Comparison of ENCODE assay signal across 1 cellular context in the genomic region with DNA sequence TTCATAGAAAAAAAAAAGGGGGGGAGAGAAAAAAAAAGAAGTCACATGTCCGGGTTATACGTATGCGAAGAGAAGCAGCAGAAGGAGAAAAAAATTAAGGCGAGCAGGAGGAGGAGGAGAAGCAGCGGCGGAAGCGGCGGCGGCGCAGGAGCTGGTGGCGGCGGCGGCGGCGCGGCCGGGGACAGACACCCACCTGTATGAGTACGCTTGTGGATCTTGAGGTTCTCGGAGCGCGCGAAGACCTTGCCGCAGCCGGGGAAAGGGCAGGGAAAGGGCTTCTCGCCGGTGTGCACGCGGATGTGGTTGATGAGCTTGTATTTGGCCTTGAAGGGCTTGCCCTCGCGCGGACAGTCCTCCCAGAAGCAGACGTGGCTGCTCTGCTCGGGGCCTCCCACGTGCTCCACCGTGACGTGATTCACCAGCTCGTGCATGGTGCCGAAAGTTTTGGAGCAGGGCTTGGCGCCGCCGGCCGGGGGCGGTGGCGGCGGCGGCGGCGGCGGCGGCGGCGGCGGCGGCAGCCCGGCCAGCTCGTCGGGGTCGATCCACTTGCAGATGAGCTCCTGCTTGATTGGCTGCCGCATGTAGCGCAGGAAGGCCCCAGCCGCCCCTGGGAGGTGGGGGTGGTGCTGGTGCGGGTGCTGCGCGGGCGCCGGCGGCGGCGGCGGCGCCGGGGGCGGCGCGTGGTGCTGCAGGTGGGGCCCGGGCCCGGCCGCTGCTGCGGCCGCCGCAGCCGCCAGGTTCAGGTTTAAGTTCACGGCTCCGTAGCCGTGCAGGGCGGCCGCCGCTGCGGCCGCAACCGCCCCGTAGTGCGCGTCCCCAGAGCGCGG.
TF ChIP-seq lines count a peak whose summit lies in the region.

No MANE protein-coding gene starts in this region.

TF ChIP-seq in K562, 482 proteins besides CTCF, POLR2A, EP300 and RAD21 (continued from another document and continues in another):
- TF ChIP-seq, protein P1, sequence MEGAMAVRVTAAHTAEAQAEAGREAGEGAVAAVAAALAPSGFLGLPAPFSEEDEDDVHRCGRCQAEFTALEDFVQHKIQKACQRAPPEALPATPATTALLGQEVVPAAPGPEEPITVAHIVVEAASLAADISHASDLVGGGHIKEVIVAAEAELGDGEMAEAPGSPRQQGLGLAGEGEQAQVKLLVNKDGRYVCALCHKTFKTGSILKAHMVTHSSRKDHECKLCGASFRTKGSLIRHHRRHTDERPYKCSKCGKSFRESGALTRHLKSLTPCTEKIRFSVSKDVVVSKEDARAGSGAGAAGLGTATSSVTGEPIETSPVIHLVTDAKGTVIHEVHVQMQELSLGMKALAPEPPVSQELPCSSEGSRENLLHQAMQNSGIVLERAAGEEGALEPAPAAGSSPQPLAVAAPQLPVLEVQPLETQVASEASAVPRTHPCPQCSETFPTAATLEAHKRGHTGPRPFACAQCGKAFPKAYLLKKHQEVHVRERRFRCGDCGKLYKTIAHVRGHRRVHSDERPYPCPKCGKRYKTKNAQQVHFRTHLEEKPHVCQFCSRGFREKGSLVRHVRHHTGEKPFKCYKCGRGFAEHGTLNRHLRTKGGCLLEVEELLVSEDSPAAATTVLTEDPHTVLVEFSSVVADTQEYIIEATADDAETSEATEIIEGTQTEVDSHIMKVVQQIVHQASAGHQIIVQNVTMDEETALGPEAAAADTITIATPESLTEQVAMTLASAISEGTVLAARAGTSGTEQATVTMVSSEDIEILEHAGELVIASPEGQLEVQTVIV (CRISPR knock-in tag; IDR thresholded peaks at IDR 0.05; ENCODE audit: borderline replicate concordance) = no peak
- TF ChIP-seq, protein P2, sequence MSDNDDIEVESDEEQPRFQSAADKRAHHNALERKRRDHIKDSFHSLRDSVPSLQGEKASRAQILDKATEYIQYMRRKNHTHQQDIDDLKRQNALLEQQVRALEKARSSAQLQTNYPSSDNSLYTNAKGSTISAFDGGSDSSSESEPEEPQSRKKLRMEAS (CRISPR knock-in tag; IDR thresholded peaks at IDR 0.05) = peak; percentile 87
- TF ChIP-seq, protein P3, sequence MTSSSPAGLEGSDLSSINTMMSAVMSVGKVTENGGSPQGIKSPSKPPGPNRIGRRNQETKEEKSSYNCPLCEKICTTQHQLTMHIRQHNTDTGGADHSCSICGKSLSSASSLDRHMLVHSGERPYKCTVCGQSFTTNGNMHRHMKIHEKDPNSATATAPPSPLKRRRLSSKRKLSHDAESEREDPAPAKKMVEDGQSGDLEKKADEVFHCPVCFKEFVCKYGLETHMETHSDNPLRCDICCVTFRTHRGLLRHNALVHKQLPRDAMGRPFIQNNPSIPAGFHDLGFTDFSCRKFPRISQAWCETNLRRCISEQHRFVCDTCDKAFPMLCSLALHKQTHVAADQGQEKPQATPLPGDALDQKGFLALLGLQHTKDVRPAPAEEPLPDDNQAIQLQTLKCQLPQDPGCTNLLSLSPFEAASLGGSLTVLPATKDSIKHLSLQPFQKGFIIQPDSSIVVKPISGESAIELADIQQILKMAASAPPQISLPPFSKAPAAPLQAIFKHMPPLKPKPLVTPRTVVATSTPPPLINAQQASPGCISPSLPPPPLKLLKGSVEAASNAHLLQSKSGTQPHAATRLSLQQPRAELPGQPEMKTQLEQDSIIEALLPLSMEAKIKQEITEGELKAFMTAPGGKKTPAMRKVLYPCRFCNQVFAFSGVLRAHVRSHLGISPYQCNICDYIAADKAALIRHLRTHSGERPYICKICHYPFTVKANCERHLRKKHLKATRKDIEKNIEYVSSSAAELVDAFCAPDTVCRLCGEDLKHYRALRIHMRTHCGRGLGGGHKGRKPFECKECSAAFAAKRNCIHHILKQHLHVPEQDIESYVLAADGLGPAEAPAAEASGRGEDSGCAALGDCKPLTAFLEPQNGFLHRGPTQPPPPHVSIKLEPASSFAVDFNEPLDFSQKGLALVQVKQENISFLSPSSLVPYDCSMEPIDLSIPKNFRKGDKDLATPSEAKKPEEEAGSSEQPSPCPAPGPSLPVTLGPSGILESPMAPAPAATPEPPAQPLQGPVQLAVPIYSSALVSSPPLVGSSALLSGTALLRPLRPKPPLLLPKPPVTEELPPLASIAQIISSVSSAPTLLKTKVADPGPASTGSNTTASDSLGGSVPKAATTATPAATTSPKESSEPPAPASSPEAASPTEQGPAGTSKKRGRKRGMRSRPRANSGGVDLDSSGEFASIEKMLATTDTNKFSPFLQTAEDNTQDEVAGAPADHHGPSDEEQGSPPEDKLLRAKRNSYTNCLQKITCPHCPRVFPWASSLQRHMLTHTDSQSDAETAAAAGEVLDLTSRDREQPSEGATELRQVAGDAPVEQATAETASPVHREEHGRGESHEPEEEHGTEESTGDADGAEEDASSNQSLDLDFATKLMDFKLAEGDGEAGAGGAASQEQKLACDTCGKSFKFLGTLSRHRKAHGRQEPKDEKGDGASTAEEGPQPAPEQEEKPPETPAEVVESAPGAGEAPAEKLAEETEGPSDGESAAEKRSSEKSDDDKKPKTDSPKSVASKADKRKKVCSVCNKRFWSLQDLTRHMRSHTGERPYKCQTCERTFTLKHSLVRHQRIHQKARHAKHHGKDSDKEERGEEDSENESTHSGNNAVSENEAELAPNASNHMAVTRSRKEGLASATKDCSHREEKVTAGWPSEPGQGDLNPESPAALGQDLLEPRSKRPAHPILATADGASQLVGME (CRISPR knock-in tag; IDR thresholded peaks at IDR 0.05) = no peak
- TF ChIP-seq PHB2 (IDR thresholded peaks at IDR 0.05; ENCODE audit: low read depth) (no peak), ZNF75A (CRISPR knock-in tag; IDR thresholded peaks at IDR 0.05) (no peak), RFX5 (IDR thresholded peaks at IDR 0.05; ENCODE audit: low read depth, low read length) (no peak), FOXA1 (IDR thresholded peaks at IDR 0.05; ENCODE audit: borderline replicate concordance) (no peak), FOXK2 (conservative IDR thresholded peaks at IDR 0.05 in 1 of 2, IDR thresholded peaks at IDR 0.05 in 1 of 2; ENCODE audit: low read depth in 2 of 2) (no peak), ELF4 (CRISPR knock-in tag; IDR thresholded peaks at IDR 0.05) (no peak), CXXC5 (CRISPR knock-in tag; IDR thresholded peaks at IDR 0.05) (peak; percentile 47), STAT5B (CRISPR knock-in tag; IDR thresholded peaks at IDR 0.05) (no peak), NRF1 (conservative IDR thresholded peaks at IDR 0.05 in 1 of 2, IDR thresholded peaks at IDR 0.05 in 1 of 2) (peak; percentile 24 to 45; a peak in 1 of 4 replicates), ZNF41 (CRISPR knock-in tag; conservative IDR thresholded peaks at IDR 0.05) (no peak)
- TF ChIP-seq, protein P4, sequence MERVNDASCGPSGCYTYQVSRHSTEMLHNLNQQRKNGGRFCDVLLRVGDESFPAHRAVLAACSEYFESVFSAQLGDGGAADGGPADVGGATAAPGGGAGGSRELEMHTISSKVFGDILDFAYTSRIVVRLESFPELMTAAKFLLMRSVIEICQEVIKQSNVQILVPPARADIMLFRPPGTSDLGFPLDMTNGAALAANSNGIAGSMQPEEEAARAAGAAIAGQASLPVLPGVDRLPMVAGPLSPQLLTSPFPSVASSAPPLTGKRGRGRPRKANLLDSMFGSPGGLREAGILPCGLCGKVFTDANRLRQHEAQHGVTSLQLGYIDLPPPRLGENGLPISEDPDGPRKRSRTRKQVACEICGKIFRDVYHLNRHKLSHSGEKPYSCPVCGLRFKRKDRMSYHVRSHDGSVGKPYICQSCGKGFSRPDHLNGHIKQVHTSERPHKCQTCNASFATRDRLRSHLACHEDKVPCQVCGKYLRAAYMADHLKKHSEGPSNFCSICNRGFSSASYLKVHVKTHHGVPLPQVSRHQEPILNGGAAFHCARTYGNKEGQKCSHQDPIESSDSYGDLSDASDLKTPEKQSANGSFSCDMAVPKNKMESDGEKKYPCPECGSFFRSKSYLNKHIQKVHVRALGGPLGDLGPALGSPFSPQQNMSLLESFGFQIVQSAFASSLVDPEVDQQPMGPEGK (CRISPR knock-in tag; IDR thresholded peaks at IDR 0.05; ENCODE audit: borderline replicate concordance) = no peak
- TF ChIP-seq, protein P5, sequence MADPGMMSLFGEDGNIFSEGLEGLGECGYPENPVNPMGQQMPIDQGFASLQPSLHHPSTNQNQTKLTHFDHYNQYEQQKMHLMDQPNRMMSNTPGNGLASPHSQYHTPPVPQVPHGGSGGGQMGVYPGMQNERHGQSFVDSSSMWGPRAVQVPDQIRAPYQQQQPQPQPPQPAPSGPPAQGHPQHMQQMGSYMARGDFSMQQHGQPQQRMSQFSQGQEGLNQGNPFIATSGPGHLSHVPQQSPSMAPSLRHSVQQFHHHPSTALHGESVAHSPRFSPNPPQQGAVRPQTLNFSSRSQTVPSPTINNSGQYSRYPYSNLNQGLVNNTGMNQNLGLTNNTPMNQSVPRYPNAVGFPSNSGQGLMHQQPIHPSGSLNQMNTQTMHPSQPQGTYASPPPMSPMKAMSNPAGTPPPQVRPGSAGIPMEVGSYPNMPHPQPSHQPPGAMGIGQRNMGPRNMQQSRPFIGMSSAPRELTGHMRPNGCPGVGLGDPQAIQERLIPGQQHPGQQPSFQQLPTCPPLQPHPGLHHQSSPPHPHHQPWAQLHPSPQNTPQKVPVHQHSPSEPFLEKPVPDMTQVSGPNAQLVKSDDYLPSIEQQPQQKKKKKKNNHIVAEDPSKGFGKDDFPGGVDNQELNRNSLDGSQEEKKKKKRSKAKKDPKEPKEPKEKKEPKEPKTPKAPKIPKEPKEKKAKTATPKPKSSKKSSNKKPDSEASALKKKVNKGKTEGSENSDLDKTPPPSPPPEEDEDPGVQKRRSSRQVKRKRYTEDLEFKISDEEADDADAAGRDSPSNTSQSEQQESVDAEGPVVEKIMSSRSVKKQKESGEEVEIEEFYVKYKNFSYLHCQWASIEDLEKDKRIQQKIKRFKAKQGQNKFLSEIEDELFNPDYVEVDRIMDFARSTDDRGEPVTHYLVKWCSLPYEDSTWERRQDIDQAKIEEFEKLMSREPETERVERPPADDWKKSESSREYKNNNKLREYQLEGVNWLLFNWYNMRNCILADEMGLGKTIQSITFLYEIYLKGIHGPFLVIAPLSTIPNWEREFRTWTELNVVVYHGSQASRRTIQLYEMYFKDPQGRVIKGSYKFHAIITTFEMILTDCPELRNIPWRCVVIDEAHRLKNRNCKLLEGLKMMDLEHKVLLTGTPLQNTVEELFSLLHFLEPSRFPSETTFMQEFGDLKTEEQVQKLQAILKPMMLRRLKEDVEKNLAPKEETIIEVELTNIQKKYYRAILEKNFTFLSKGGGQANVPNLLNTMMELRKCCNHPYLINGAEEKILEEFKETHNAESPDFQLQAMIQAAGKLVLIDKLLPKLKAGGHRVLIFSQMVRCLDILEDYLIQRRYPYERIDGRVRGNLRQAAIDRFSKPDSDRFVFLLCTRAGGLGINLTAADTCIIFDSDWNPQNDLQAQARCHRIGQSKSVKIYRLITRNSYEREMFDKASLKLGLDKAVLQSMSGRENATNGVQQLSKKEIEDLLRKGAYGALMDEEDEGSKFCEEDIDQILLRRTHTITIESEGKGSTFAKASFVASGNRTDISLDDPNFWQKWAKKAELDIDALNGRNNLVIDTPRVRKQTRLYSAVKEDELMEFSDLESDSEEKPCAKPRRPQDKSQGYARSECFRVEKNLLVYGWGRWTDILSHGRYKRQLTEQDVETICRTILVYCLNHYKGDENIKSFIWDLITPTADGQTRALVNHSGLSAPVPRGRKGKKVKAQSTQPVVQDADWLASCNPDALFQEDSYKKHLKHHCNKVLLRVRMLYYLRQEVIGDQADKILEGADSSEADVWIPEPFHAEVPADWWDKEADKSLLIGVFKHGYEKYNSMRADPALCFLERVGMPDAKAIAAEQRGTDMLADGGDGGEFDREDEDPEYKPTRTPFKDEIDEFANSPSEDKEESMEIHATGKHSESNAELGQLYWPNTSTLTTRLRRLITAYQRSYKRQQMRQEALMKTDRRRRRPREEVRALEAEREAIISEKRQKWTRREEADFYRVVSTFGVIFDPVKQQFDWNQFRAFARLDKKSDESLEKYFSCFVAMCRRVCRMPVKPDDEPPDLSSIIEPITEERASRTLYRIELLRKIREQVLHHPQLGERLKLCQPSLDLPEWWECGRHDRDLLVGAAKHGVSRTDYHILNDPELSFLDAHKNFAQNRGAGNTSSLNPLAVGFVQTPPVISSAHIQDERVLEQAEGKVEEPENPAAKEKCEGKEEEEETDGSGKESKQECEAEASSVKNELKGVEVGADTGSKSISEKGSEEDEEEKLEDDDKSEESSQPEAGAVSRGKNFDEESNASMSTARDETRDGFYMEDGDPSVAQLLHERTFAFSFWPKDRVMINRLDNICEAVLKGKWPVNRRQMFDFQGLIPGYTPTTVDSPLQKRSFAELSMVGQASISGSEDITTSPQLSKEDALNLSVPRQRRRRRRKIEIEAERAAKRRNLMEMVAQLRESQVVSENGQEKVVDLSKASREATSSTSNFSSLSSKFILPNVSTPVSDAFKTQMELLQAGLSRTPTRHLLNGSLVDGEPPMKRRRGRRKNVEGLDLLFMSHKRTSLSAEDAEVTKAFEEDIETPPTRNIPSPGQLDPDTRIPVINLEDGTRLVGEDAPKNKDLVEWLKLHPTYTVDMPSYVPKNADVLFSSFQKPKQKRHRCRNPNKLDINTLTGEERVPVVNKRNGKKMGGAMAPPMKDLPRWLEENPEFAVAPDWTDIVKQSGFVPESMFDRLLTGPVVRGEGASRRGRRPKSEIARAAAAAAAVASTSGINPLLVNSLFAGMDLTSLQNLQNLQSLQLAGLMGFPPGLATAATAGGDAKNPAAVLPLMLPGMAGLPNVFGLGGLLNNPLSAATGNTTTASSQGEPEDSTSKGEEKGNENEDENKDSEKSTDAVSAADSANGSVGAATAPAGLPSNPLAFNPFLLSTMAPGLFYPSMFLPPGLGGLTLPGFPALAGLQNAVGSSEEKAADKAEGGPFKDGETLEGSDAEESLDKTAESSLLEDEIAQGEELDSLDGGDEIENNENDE (IDR thresholded peaks at IDR 0.05; ENCODE audit: low read depth, low read length) = no peak
- TF ChIP-seq, protein P6, sequence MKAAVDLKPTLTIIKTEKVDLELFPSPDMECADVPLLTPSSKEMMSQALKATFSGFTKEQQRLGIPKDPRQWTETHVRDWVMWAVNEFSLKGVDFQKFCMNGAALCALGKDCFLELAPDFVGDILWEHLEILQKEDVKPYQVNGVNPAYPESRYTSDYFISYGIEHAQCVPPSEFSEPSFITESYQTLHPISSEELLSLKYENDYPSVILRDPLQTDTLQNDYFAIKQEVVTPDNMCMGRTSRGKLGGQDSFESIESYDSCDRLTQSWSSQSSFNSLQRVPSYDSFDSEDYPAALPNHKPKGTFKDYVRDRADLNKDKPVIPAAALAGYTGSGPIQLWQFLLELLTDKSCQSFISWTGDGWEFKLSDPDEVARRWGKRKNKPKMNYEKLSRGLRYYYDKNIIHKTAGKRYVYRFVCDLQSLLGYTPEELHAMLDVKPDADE (conservative IDR thresholded peaks at IDR 0.05; ENCODE audit: control insufficient read depth, low read depth, low read length) = no peak
- TF ChIP-seq, protein P7, sequence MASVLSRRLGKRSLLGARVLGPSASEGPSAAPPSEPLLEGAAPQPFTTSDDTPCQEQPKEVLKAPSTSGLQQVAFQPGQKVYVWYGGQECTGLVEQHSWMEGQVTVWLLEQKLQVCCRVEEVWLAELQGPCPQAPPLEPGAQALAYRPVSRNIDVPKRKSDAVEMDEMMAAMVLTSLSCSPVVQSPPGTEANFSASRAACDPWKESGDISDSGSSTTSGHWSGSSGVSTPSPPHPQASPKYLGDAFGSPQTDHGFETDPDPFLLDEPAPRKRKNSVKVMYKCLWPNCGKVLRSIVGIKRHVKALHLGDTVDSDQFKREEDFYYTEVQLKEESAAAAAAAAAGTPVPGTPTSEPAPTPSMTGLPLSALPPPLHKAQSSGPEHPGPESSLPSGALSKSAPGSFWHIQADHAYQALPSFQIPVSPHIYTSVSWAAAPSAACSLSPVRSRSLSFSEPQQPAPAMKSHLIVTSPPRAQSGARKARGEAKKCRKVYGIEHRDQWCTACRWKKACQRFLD (CRISPR knock-in tag; IDR thresholded peaks at IDR 0.05) = no peak; the same call in 1 of the 2 replicates
- TF ChIP-seq, protein P8, sequence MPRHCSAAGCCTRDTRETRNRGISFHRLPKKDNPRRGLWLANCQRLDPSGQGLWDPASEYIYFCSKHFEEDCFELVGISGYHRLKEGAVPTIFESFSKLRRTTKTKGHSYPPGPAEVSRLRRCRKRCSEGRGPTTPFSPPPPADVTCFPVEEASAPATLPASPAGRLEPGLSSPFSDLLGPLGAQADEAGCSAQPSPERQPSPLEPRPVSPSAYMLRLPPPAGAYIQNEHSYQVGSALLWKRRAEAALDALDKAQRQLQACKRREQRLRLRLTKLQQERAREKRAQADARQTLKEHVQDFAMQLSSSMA (CRISPR knock-in tag; IDR thresholded peaks at IDR 0.05) = no peak
